8 cellular contexts compared by ENCODE assay signal in the genomic region with DNA sequence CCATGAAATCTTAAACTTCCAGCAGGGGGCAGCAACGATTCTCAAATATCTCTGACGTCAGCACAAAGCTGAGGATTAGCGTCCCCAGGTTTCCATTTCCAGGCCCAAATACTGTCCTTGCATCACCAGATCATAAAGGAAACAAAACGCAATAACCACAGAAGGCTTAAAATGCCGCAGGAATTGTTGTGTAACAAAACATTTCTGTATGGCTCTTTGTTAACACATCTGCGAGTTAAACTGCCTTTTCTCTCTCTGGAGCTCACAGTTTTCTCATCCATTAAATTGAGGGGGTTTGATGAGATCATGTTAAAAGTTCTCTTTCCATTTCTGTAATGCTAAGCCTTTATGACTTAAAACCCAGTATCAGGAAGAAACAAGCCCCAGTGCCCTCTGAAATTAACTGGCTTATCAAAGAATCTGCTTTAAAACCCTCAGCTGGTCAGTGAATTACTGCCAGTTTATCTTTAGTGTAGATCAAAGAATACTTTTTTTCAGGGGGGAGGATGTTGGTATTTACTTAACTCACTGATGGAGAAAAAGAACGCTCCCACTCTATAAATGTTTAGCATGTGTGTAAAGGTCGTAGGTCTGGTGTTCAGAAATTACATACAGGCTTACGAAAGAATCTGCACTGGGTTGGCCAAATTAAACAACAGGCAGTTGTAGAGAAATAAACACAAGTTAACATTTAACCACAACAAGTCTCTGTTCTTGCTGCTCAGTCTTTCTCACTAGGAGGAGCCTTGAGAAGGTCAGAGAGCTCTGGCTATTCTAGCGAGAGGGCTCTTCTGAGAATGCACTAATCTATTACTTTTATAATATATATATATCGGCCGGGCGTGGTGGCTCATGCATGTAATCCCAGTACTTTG. TPM values are rescaled to one million over a fixed set of nuclear protein-coding genes. Genes with fewer than 3 reads are reported as not detected.
A peak's percentile ranks its signal among the peaks of the same experiment; 100 is the strongest.
DNase-seq lines count a peak whose midpoint lies in the region; ATAC-seq and TF ChIP-seq lines count a peak whose summit lies in the region.

No MANE protein-coding gene starts in this region.

- H3F3A ChIP-seq in Loucy (ENCODE audit: low read depth), result peaks cover 3% of the 10 kb centered on the region; the same call in 1 of the 2 replicates

- peak overlapping the region; percentile 29 for H3K9ac ChIP-seq in Loucy (ENCODE audit: low read depth, low read length, poor library complexity, severe bottlenecking)

- peaks cover 6% of the 10 kb centered on the region for H3K4me1 ChIP-seq in Loucy (ENCODE audit: insufficient read depth, low read length, poor library complexity, severe bottlenecking)
- peaks cover 7% of the 10 kb centered on the region for H3K4me1 ChIP-seq in foreskin keratinocyte
- peaks cover 7% of the 10 kb centered on the region for H3K4me1 ChIP-seq in testis

- H4K20me1 ChIP-seq in Loucy (ENCODE audit: insufficient read depth, low read length, poor library complexity, severe bottlenecking), result no peaks in the 10 kb centered on the region

- no peaks in the 10 kb centered on the region for H3K9me2 ChIP-seq in Loucy (replicated peaks; ENCODE audit: low read depth, low read length)

- H3K9me3 ChIP-seq in Loucy (ENCODE audit: insufficient read depth, low read depth, low read length) (no peaks in the 10 kb centered on the region), testis (no peaks in the 10 kb centered on the region)

- peak overlapping the region; percentile 62 for H3K4me2 ChIP-seq in Loucy (ENCODE audit: low read depth, low read length, poor library complexity, severe bottlenecking)

- TF ChIP-seq CTCF in GM12864 (IDR thresholded peaks at IDR 0.05; ENCODE audit: low read depth, low read length, missing control alignments) (peak; percentile 53), Loucy (conservative IDR thresholded peaks at IDR 0.05; ENCODE audit: low read length) (peak; percentile 3), foreskin keratinocyte (conservative IDR thresholded peaks at IDR 0.05) (peak; percentile 86), omental fat pad (IDR thresholded peaks at IDR 0.05) (peak in 2 of 3 donors; percentile 3 to 32), testis (IDR thresholded peaks at IDR 0.05) (peak; percentile 85 to 90 (median 87))

- DNase-seq in GM12864 (ENCODE audit: low read depth), result peak; percentile 53
- peak; percentile 96 for DNase-seq in SIG-M5 treated with dmso at 0.1 percent for 504 hours (lab: John Stamatoyannopoulos, UW; ENCODE audit: unreplicated experiment)
- peak; percentile 55 for DNase-seq in activated gamma-delta T cell treated with anti-CD3 and anti-CD28 coated beads, Interleukin-2, amount 50 U/mL, for 16 hours (ENCODE audit: low read depth)
- peak; percentile 69 to 80 for DNase-seq in foreskin keratinocyte
- DNase-seq in omental fat pad (ENCODE audit: low spot score), result peak; percentile 66
- DNase-seq in testis, result peak; percentile 89

- TF ChIP-seq POLR2A in testis (IDR thresholded peaks at IDR 0.05), result no peak

- 33 to 37% methylated on average over 13 of the region's 13 CpGs for WGBS in testis, 2 donors

- peak; percentile 49 for ATAC-seq in foreskin keratinocyte
- peak; percentile 63 for ATAC-seq in omental fat pad (ENCODE audit: low FRiP score)
- ATAC-seq in GM18520 (IDR thresholded peaks at IDR 0.05; ENCODE audit: unreplicated experiment), result no peak

- H3K27ac ChIP-seq in foreskin keratinocyte (peak overlapping the region; percentile 23), testis (peak overlapping the region; percentile 22 to 86)

- H3K36me3 ChIP-seq in Loucy (ENCODE audit: insufficient read depth, low read length), result no peaks in the 10 kb centered on the region
- H3K36me3 ChIP-seq in testis (ENCODE audit: low read depth, missing control alignments), result no peaks in the 10 kb centered on the region

- intact Hi-C loops in testis (cut with DNase I; ENCODE audit: low total_unique reads), result loop anchor here (10.0 kb wide), 1 partner anchor 358 kb away; a partner anchor contains a TSS

- H3K27me3 ChIP-seq in Loucy (ENCODE audit: insufficient read depth, low read length, poor library complexity, severe bottlenecking) (no peaks in the 10 kb centered on the region), foreskin keratinocyte (no peaks in the 10 kb centered on the region), testis (no peaks in the 10 kb centered on the region)

- H2AFZ ChIP-seq in Loucy (ENCODE audit: low read length), result peak overlapping the region; percentile 93

- no peaks in the 10 kb centered on the region for H3K79me2 ChIP-seq in Loucy (ENCODE audit: insufficient read depth, low read length)

- H3K4me3 ChIP-seq in GM12864 (ENCODE audit: low read depth, low read length), result no peak overlapping the region
- H3K4me3 ChIP-seq in Loucy (ENCODE audit: low read length, poor library complexity, severe bottlenecking), result peak overlapping the region; percentile 39
- H3K4me3 ChIP-seq in testis, result no peak overlapping the region

RNA-seq across cellular contexts. Expression of a gene that starts 10.6 kb away (rescaled TPM):
- 12.9 and 13.9 TPM in 2 replicates for total RNA-seq in foreskin keratinocyte
- 13.2 and 13.5 TPM in 2 replicates for polyA plus RNA-seq in foreskin keratinocyte
- 10 to 100 TPM; 12.2 to 25.5 (median 17.0) TPM for total RNA-seq in omental fat pad
- total RNA-seq in testis, result 10 to 100 TPM; 35.2 to 36.0 TPM
- polyA plus RNA-seq in testis (ENCODE audit: insufficient read depth, low read depth, low replicate concordance), result 34.6 TPM

RNA-seq across cellular contexts. Expression of a gene that starts 28.0 kb away (rescaled TPM):
- total RNA-seq in foreskin keratinocyte (171 and 188 TPM in 2 replicates), omental fat pad (10 to 100 TPM; 32.0 to 41.8 (median 36.2) TPM), testis (10 to 100 TPM; 65.8 to 85.0 TPM)
- polyA plus RNA-seq in foreskin keratinocyte (130 and 156 TPM in 2 replicates), testis (ENCODE audit: insufficient read depth, low read depth, low replicate concordance) (91.9 TPM)

RNA-seq across cellular contexts. Expression of a gene that starts 44.8 kb away (rescaled TPM):
- total RNA-seq in foreskin keratinocyte (0.24 TPM in 1 of 2 replicates, not detected in the other), omental fat pad (not detected), testis (1 to 10 TPM in 1 of 2 donors, not detected in 1; 1.4 TPM)
- polyA plus RNA-seq in foreskin keratinocyte (0.08 TPM in 1 of 2 replicates, not detected in the other), testis (ENCODE audit: insufficient read depth, low read depth, low replicate concordance) (1.6 TPM)

RNA-seq across cellular contexts. Expression of a gene that starts 56.9 kb away (rescaled TPM):
- total RNA-seq in foreskin keratinocyte (45.9 and 54.7 TPM in 2 replicates), omental fat pad (10 to 100 TPM; 14.7 to 56.8 (median 17.1) TPM), testis (10 to 100 TPM; 16.2 to 17.2 TPM)
- polyA plus RNA-seq in foreskin keratinocyte (30.2 and 40.3 TPM in 2 replicates), testis (ENCODE audit: insufficient read depth, low read depth, low replicate concordance) (22.4 TPM)

RNA-seq across cellular contexts. Expression of a gene that starts 57.1 kb away (rescaled TPM):
- total RNA-seq in foreskin keratinocyte (23.5 and 23.9 TPM in 2 replicates), omental fat pad (10 to 100 TPM; 26.8 to 50.6 (median 39.4) TPM), testis (10 to 100 TPM; 90.8 to 96.6 TPM)
- polyA plus RNA-seq in foreskin keratinocyte (16.9 and 17.6 TPM in 2 replicates), testis (ENCODE audit: insufficient read depth, low read depth, low replicate concordance) (74.1 TPM)

Comparison
In these comparisons a context has a peak if more than half of its experiments do, and no peak if none do; other contexts are left out.
1. CTCF ChIP-seq: peak in every context shown above with its lines; median percentile 87 in testis; 86 in foreskin keratinocyte; 53 in GM12864; 18 in omental fat pad; 3 in Loucy.